Comparison of ENCODE assay signal across 22 cellular contexts in genomic region chrX:12580548-12580947, GRCh38.
DNase-seq lines count a peak whose midpoint lies in the region; ATAC-seq, FAIRE-seq and TF ChIP-seq lines count a peak whose summit lies in the region.
"Had no signal": no experiment of that assay in that cellular context is flagged by ENCODE, and none has a peak within 500 bp of the region (broad histone marks: within the 10 kb centered on the region; RNA-seq: fewer than 3 reads in every experiment).

No MANE protein-coding gene starts in this region.

- peak; percentile 94 for FAIRE-seq in keratinocyte (lab: Jason Lieb, UNC)
- FAIRE-seq: endometrium, GM12891 had no signal

- no peaks in the 10 kb centered on the region for H3K79me2 ChIP-seq in keratinocyte (ENCODE audit: control insufficient read depth, insufficient read depth, low read length)

- dilution Hi-C loops in keratinocyte (cut with MboI; ENCODE audit: extremely low pct_ligation_motif_present, low sequenced_read_pairs): no loop called here

- no peak for TF ChIP-seq CTCF in keratinocyte (optimal IDR thresholded peaks at IDR 0.05 in 1 of 3, IDR thresholded peaks at IDR 0.05 in 1 of 3, conservative IDR thresholded peaks at IDR 0.05 in 1 of 3; ENCODE audit: extremely low read depth in 1 of 3, insufficient read depth in 2 of 3, low read length in 3 of 3)

- no peaks in the 10 kb centered on the region for H3K27me3 ChIP-seq in keratinocyte (ENCODE audit: control insufficient read depth, extremely low read depth, insufficient read depth, low read length)
- H3K27me3 ChIP-seq: body of pancreas had no signal

- H2AFZ ChIP-seq in keratinocyte (ENCODE audit: control insufficient read depth, low read length): no peak overlapping the region

- H3K36me3 ChIP-seq in keratinocyte (ENCODE audit: control insufficient read depth in 2 of 2, extremely low read depth in 1 of 2, insufficient read depth in 2 of 2, low read length in 2 of 2): no peaks in the 10 kb centered on the region

- no peak for ATAC-seq in GM19351 (IDR thresholded peaks at IDR 0.05; ENCODE audit: unreplicated experiment)
- no peak for ATAC-seq in HG02973 (IDR thresholded peaks at IDR 0.05; ENCODE audit: unreplicated experiment)
- ATAC-seq: activated T-cell treated with anti-CD3 and anti-CD28 coated beads, Interleukin-2, amount 50 U/mL, for 72 hours; body of pancreas; stimulated activated effector memory CD8-positive, alpha-beta T cell treated with anti-CD3 and anti-CD28 coated beads, Interleukin-12 subunit alpha, Interleukin-12 subunit beta, amount 100 ng/mL, for 72 hours had no signal

- H3K9me1 ChIP-seq in keratinocyte (ENCODE audit: control insufficient read depth, extremely low read depth, insufficient read depth, low read length): no peaks in the 10 kb centered on the region

- H3K4me2 ChIP-seq in keratinocyte (ENCODE audit: control insufficient read depth, extremely low read depth, insufficient read depth, low read depth, low read length): peak overlapping the region; percentile 54
- H3K4me2 ChIP-seq: SK-N-SH had no signal

- peaks cover 24% of the 10 kb centered on the region for H3K4me1 ChIP-seq in keratinocyte (ENCODE audit: control insufficient read depth, extremely low read depth, insufficient read depth, low read length)
- H3K4me1 ChIP-seq: body of pancreas had no signal

- peak; percentile 77 for DNase-seq in ELR (ENCODE audit: low read depth)
- peak; percentile 66 for DNase-seq in NCI-H146 (lab: John Stamatoyannopoulos, UW)
- peak; percentile 24 for DNase-seq in amniotic epithelial cell (ENCODE audit: low read depth)
- peak; percentile 98 for DNase-seq in keratinocyte (ENCODE audit: low read depth, low spot score)
- DNase-seq in NCI-H526 treated with DMSO at 0.1 percent for 48 hours (lab: John Stamatoyannopoulos, UW): no peak
- DNase-seq: activated CD4-positive, alpha-beta T cell treated with anti-CD3 and anti-CD28 coated beads, Interleukin-2, amount 50 U/mL, for 48 hours; activated T-cell treated with anti-CD3 and anti-CD28 coated beads, Interleukin-2, amount 50 U/mL, for 72 hours; body of pancreas; C1 segment of cervical spinal cord; Calu3; cerebellar nuclear complex; DND-41; hypothalamus; Kasumi-1; NCI-H1694 treated with DMSO at 0.1 percent for 48 hours; nephron progenitor cell; SK-N-SH had no signal

- no peak overlapping the region for H3K4me3 ChIP-seq in keratinocyte (ENCODE audit: control insufficient read depth in 2 of 3, extremely low read depth in 1 of 3, insufficient read depth in 2 of 3, low read depth in 1 of 3, low read length in 3 of 3)
- H3K4me3 ChIP-seq: body of pancreas had no signal

- peak overlapping the region; percentile 75 for H3K27ac ChIP-seq in keratinocyte (ENCODE audit: control insufficient read depth, insufficient read depth, low read length)
- H3K27ac ChIP-seq: body of pancreas had no signal

- no peak overlapping the region for H3K9ac ChIP-seq in keratinocyte (ENCODE audit: control insufficient read depth, extremely low read depth, insufficient read depth, low read length)
- H3K9ac ChIP-seq: SK-N-SH had no signal

- no peaks in the 10 kb centered on the region for H3K9me3 ChIP-seq in keratinocyte (ENCODE audit: control insufficient read depth, low read depth, low read length)
- H3K9me3 ChIP-seq: body of pancreas, SK-N-SH had no signal

- H4K20me1 ChIP-seq in keratinocyte (ENCODE audit: control insufficient read depth, extremely low read depth, insufficient read depth, low read length): no peaks in the 10 kb centered on the region
